30 cellular contexts compared by ENCODE assay signal in genomic region chr4:7187297-7187592, GRCh38. TPM values are rescaled to one million over a fixed set of nuclear protein-coding genes. Genes with fewer than 3 reads are reported as not detected.
DNase-seq lines count a peak whose midpoint lies in the region; ATAC-seq and TF ChIP-seq lines count a peak whose summit lies in the region.
"Had no signal": no experiment of that assay in that cellular context is flagged by ENCODE, and none has a peak within 500 bp of the region (broad histone marks: within the 10 kb centered on the region; RNA-seq: fewer than 3 reads in every experiment).

No MANE protein-coding gene starts in this region.

- H3K27me3 Mint-ChIP-seq in activated T-cell treated with anti-CD3 and anti-CD28 coated beads, Interleukin-2, amount 50 U/mL, for 24 hours: peaks cover 49% of the 10 kb centered on the region
- peaks cover 34% of the 10 kb centered on the region for H3K27me3 Mint-ChIP-seq in activated T-cell treated with anti-CD3 and anti-CD28 coated beads, Interleukin-2, amount 50 U/mL, for 4 hours (ENCODE audit: low read depth)

- TF ChIP-seq CTCF in astrocyte of the cerebellum (IDR thresholded peaks at IDR 0.05; ENCODE audit: low read depth, low read length, missing control alignments): peak; percentile 4
- no peak for TF ChIP-seq CTCF in lower lobe of right lung (IDR thresholded peaks at IDR 0.05)
- TF ChIP-seq CTCF in tibial artery (IDR thresholded peaks at IDR 0.05): no peak

- H3K36me3 ChIP-seq in lower lobe of right lung (no peaks in the 10 kb centered on the region), tibial artery (no peaks in the 10 kb centered on the region)
- H3K36me3 ChIP-seq: transverse colon had no signal

- peak; percentile 5 for DNase-seq in activated T-cell treated with anti-CD3 and anti-CD28 coated beads, Interleukin-2, amount 50 U/mL, for 24 hours
- no peak for DNase-seq in activated T-cell treated with anti-CD3 and anti-CD28 coated beads, Interleukin-2, amount 50 U/mL, for 4 hours
- no peak for DNase-seq in astrocyte of the cerebellum (ENCODE audit: low read depth)
- peak; percentile 28 for DNase-seq in lower lobe of right lung
- DNase-seq in tibial artery: peak; percentile 5 to 35
- DNase-seq in HUDEP-2 (lab: John Stamatoyannopoulos, UW; ENCODE audit: unreplicated experiment in 76 of 76): no peak
- DNase-seq: activated CD4-positive, alpha-beta T cell treated with anti-CD3 and anti-CD28 coated beads, Interleukin-2, amount 50 U/mL, for 48 hours; activated naive CD8-positive, alpha-beta T cell treated with anti-CD3 and anti-CD28 coated beads for 36 hours; anterior cingulate cortex; cortex of kidney; effector memory CD8-positive, alpha-beta T cell; erythroblast; KBM-7; mesenchymal stem cell; NCI-H1105; NCI-H2029; NCI-H524 treated with DMSO at 0.1 percent for 48 hours; NK-92 treated with Interleukin-12 subunit alpha and Interleukin-12 subunit beta, amount 100 ng/mL, for 24 hours; right cardiac atrium; SK-N-SH; stimulated activated CD4-positive, alpha-beta T cell treated with anti-CD3 and anti-CD28 coated beads, Interleukin-4, amount 100 ng/mL, for 1 hour; transverse colon had no signal

- intact Hi-C loops in lower lobe of right lung (cut with DNase I): no loop called here
- intact Hi-C loops in tibial artery (cut with DNase I; ENCODE audit: low total_unique reads): no loop called here

- H3K27me3 ChIP-seq in lower lobe of right lung (ENCODE audit: low read depth): peaks cover 56% of the 10 kb centered on the region
- H3K27me3 ChIP-seq in tibial artery: peaks cover 0 to 57% of the 10 kb centered on the region in 2 donors

- H3K27ac Mint-ChIP-seq in activated T-cell treated with anti-CD3 and anti-CD28 coated beads, Interleukin-2, amount 50 U/mL, for 24 hours: no peak overlapping the region
- H3K27ac Mint-ChIP-seq: activated naive CD8-positive, alpha-beta T cell treated with anti-CD3 and anti-CD28 coated beads for 36 hours; activated T-helper 17 cell treated with anti-CD3 and anti-CD28 coated beads, Interleukin-2, amount 50 U/mL, for 72 hours; T-helper 1 cell treated with Interleukin-12 subunit alpha and Interleukin-12 subunit beta and Interleukin-4 antibody, amounts not matched to agents 30 μg/mL and 1 μg/mL, for 36 hours had no signal

- in situ Hi-C loops in astrocyte of the cerebellum (cut with HindIII; ENCODE audit: low sequenced_read_pairs): no loop called here

- H3K9me3 Mint-ChIP-seq in activated T-cell treated with anti-CD3 and anti-CD28 coated beads, Interleukin-2, amount 50 U/mL, for 24 hours: no peaks in the 10 kb centered on the region
- H3K9me3 Mint-ChIP-seq in activated T-cell treated with anti-CD3 and anti-CD28 coated beads, Interleukin-2, amount 50 U/mL, for 4 hours: no peaks in the 10 kb centered on the region
- H3K9me3 Mint-ChIP-seq: CD14-positive monocyte; effector memory CD8-positive, alpha-beta T cell had no signal

- no peak overlapping the region for H3K4me3 Mint-ChIP-seq in activated T-cell treated with anti-CD3 and anti-CD28 coated beads, Interleukin-2, amount 50 U/mL, for 24 hours
- no peak overlapping the region for H3K4me3 Mint-ChIP-seq in activated T-cell treated with anti-CD3 and anti-CD28 coated beads, Interleukin-2, amount 50 U/mL, for 4 hours
- H3K4me3 Mint-ChIP-seq: activated naive CD8-positive, alpha-beta T cell treated with anti-CD3 and anti-CD28 coated beads for 36 hours; activated T-helper 17 cell treated with anti-CD3 and anti-CD28 coated beads, Interleukin-2, amount 50 U/mL, for 72 hours; CD14-positive monocyte; effector memory CD8-positive, alpha-beta T cell; T-helper 1 cell treated with Interleukin-12 subunit alpha and Interleukin-12 subunit beta and Interleukin-4 antibody, amounts not matched to agents 30 μg/mL and 1 μg/mL, for 36 hours had no signal

- peaks cover 10% of the 10 kb centered on the region for H3K4me1 Mint-ChIP-seq in activated T-cell treated with anti-CD3 and anti-CD28 coated beads, Interleukin-2, amount 50 U/mL, for 24 hours (ENCODE audit: low read depth)
- no peaks in the 10 kb centered on the region for H3K4me1 Mint-ChIP-seq in activated T-cell treated with anti-CD3 and anti-CD28 coated beads, Interleukin-2, amount 50 U/mL, for 4 hours (ENCODE audit: low read depth)
- H3K4me1 Mint-ChIP-seq: CD14-positive monocyte had no signal

- H3K9me3 ChIP-seq in lower lobe of right lung (no peaks in the 10 kb centered on the region), tibial artery (no peaks in the 10 kb centered on the region)
- H3K9me3 ChIP-seq: SK-N-SH, transverse colon had no signal

- H3K4me1 ChIP-seq in lower lobe of right lung (no peaks in the 10 kb centered on the region), tibial artery (peaks cover 0 to 6% (median 5%) of the 10 kb centered on the region in 4 donors)

- H3K36me3 Mint-ChIP-seq in activated T-cell treated with anti-CD3 and anti-CD28 coated beads, Interleukin-2, amount 50 U/mL, for 24 hours (ENCODE audit: low read depth): no peaks in the 10 kb centered on the region
- no peaks in the 10 kb centered on the region for H3K36me3 Mint-ChIP-seq in activated T-cell treated with anti-CD3 and anti-CD28 coated beads, Interleukin-2, amount 50 U/mL, for 4 hours (ENCODE audit: insufficient read depth)
- H3K36me3 Mint-ChIP-seq: activated naive CD8-positive, alpha-beta T cell treated with anti-CD3 and anti-CD28 coated beads for 36 hours; CD14-positive monocyte had no signal

- no peak for ATAC-seq in activated T-cell treated with anti-CD3 and anti-CD28 coated beads, Interleukin-2, amount 50 U/mL, for 4 hours
- ATAC-seq in lower lobe of right lung (no peak), GM19452 (IDR thresholded peaks at IDR 0.05; ENCODE audit: unreplicated experiment) (no peak), GM18520 (IDR thresholded peaks at IDR 0.05; ENCODE audit: unreplicated experiment) (no peak)
- ATAC-seq: activated CD4-positive, CD25-positive, alpha-beta regulatory T cell treated with anti-CD3 and anti-CD28 coated beads, Interleukin-2, amount 50 U/mL, for 24 hours; activated T-helper 17 cell treated with anti-CD3 and anti-CD28 coated beads, Interleukin-2, amount 50 U/mL, for 72 hours; effector memory CD8-positive, alpha-beta T cell; left lobe of liver; right cardiac atrium had no signal

- H3K4me3 ChIP-seq in astrocyte of the cerebellum (ENCODE audit: low read depth, low read length) (no peak overlapping the region), lower lobe of right lung (no peak overlapping the region), tibial artery (no peak overlapping the region)
- H3K4me3 ChIP-seq: transverse colon had no signal

- H3K27ac ChIP-seq in lower lobe of right lung: no peak overlapping the region
- H3K27ac ChIP-seq in tibial artery: no peak overlapping the region
- H3K27ac ChIP-seq: transverse colon had no signal

RNA-seq across cellular contexts. Expression of gene SORCS2, which starts 5.1 kb away (rescaled TPM):
- total RNA-seq in activated T-cell treated with anti-CD3 and anti-CD28 coated beads, Interleukin-2, amount 50 U/mL, for 4 hours: under 1 TPM in 2 of 3 donors, not detected in 1; 0.18 to 0.43 TPM
- 5.8 TPM for total RNA-seq in lower lobe of right lung
- total RNA-seq: activated naive CD8-positive, alpha-beta T cell treated with anti-CD3 and anti-CD28 coated beads for 36 hours; MCF 10A had no signal

Comparison
In these comparisons a context has a peak if more than half of its experiments do, and no peak if none do; other contexts are left out.
1. DNase-seq: peak in activated T-cell treated with anti-CD3 and anti-CD28 coated beads, Interleukin-2, amount 50 U/mL, for 24 hours (single experiment), lower lobe of right lung (single experiment) and tibial artery (2 of 2); none in activated T-cell treated with anti-CD3 and anti-CD28 coated beads, Interleukin-2, amount 50 U/mL, for 4 hours (single experiment), astrocyte of the cerebellum (single experiment) and HUDEP-2 (0 of 76).